In genomic region chr11:117426297-117426685, GRCh38 we compare ENCODE assay signal across 8 cellular contexts.
A peak's percentile ranks its signal among the peaks of the same experiment; 100 is the strongest.
DNase-seq lines count a peak whose midpoint lies in the region; ATAC-seq and TF ChIP-seq lines count a peak whose summit lies in the region.

No MANE protein-coding gene starts in this region.

- DNase-seq in CD14-positive monocyte (ENCODE audit: low spot score) (peak; percentile 60), HFF-Myc (ENCODE audit: extremely low read depth, low read depth) (peak; percentile 7), PC-3 (peak; percentile 84), fibroblast of pulmonary artery (ENCODE audit: low read depth) (peak; percentile 59), neural progenitor cell (ENCODE audit: low spot score) (peak; percentile 92)
- DNase-seq in activated T-cell treated with anti-CD3 and anti-CD28 coated beads, Interleukin-2, amount 50 U/mL, for 72 hours, result peak; percentile 75 to 81
- peak; percentile 69 to 74 for DNase-seq in stimulated activated naive CD8-positive, alpha-beta T cell treated with anti-CD3 and anti-CD28 coated beads, Interleukin-15, amount 100 ng/mL, for 72 hours

- no peaks in the 10 kb centered on the region for H3K4me1 ChIP-seq in PC-3 (ENCODE audit: insufficient read depth, low read length)
- H3K4me1 ChIP-seq in neural progenitor cell, result peaks cover 13% of the 10 kb centered on the region

- CTCF ChIA-PET in PC-3 (lab: Charles Lee), result interaction anchor here (0.5 to 1.2 kb wide), 16 partner anchors 24 to 627 kb away, joined by 3 to 14 read pairs (median 4); no protein-coding TSS in a partner anchor

- H3K27me3 ChIP-seq in PC-3 (ENCODE audit: low read length) (peaks cover 43% of the 10 kb centered on the region), neural progenitor cell (peaks cover 19% of the 10 kb centered on the region)

- H3K9me2 ChIP-seq in PC-3 (replicated peaks; ENCODE audit: low read length), result no peaks in the 10 kb centered on the region

- no peaks in the 10 kb centered on the region for H3K9me3 Mint-ChIP-seq in CD14-positive monocyte
- H3K9me3 Mint-ChIP-seq in activated T-cell treated with anti-CD3 and anti-CD28 coated beads, Interleukin-2, amount 50 U/mL, for 72 hours, result no peaks in the 10 kb centered on the region
- H3K9me3 Mint-ChIP-seq in neural progenitor cell, result no peaks in the 10 kb centered on the region
- H3K9me3 Mint-ChIP-seq in stimulated activated naive CD8-positive, alpha-beta T cell treated with anti-CD3 and anti-CD28 coated beads, Interleukin-15, amount 100 ng/mL, for 72 hours, result no peaks in the 10 kb centered on the region

- POLR2A ChIA-PET in PC-3 (lab: Charles Lee; ENCODE audit: unreplicated experiment), result no interaction called here

- ATAC-seq in PC-3 (peak; percentile 75), GM19397 (IDR thresholded peaks at IDR 0.05; ENCODE audit: unreplicated experiment) (no peak)
- peak; percentile 52 to 62 for ATAC-seq in activated T-cell treated with anti-CD3 and anti-CD28 coated beads, Interleukin-2, amount 50 U/mL, for 72 hours (replicated peaks in 1 of 2)
- peak; percentile 46 for ATAC-seq in stimulated activated naive CD8-positive, alpha-beta T cell treated with anti-CD3 and anti-CD28 coated beads, Interleukin-15, amount 100 ng/mL, for 72 hours

- H3K4me2 ChIP-seq in PC-3 (ENCODE audit: low read length) (peak overlapping the region; percentile 23; the same call in 1 of the 2 replicates), neural progenitor cell (peak overlapping the region; percentile 37)

- H4K20me1 ChIP-seq in PC-3 (ENCODE audit: low read length) (no peaks in the 10 kb centered on the region), neural progenitor cell (ENCODE audit: low read depth) (peaks cover 11% of the 10 kb centered on the region)

- H3K4me3 ChIP-seq in HFF-Myc (replicated peaks; ENCODE audit: low read depth, low read length) (no peak overlapping the region), PC-3 (ENCODE audit: low read length) (no peak overlapping the region), fibroblast of pulmonary artery (replicated peaks; ENCODE audit: low read depth, low read length) (no peak overlapping the region), neural progenitor cell (no peak overlapping the region)

- H2AFZ ChIP-seq in PC-3 (ENCODE audit: low read length) (0 out of 2 replicates have a peak overlapping the region, but pooled peaks have one; percentile 14), neural progenitor cell (replicated peaks) (no peak overlapping the region)

- H3K4me3 Mint-ChIP-seq in CD14-positive monocyte, result no peak overlapping the region
- no peak overlapping the region for H3K4me3 Mint-ChIP-seq in activated T-cell treated with anti-CD3 and anti-CD28 coated beads, Interleukin-2, amount 50 U/mL, for 72 hours
- peak overlapping the region; percentile 11 for H3K4me3 Mint-ChIP-seq in neural progenitor cell
- no peak overlapping the region for H3K4me3 Mint-ChIP-seq in stimulated activated naive CD8-positive, alpha-beta T cell treated with anti-CD3 and anti-CD28 coated beads, Interleukin-15, amount 100 ng/mL, for 72 hours

- H3K79me2 ChIP-seq in PC-3 (ENCODE audit: low read length) (no peaks in the 10 kb centered on the region), neural progenitor cell (ENCODE audit: low read depth) (no peaks in the 10 kb centered on the region)

- no peaks in the 10 kb centered on the region for H3K36me3 Mint-ChIP-seq in CD14-positive monocyte
- H3K36me3 Mint-ChIP-seq in activated T-cell treated with anti-CD3 and anti-CD28 coated beads, Interleukin-2, amount 50 U/mL, for 72 hours (ENCODE audit: insufficient read depth in 2 of 2), result no peaks in the 10 kb centered on the region
- H3K36me3 Mint-ChIP-seq in neural progenitor cell, result no peaks in the 10 kb centered on the region

- H3K9ac ChIP-seq in PC-3 (ENCODE audit: low read length) (no peak overlapping the region), neural progenitor cell (no peak overlapping the region)

- H3K27ac Mint-ChIP-seq in CD14-positive monocyte (no peak overlapping the region), neural progenitor cell (no peak overlapping the region)
- H3K27ac Mint-ChIP-seq in activated T-cell treated with anti-CD3 and anti-CD28 coated beads, Interleukin-2, amount 50 U/mL, for 72 hours, result no peak overlapping the region
- no peak overlapping the region for H3K27ac Mint-ChIP-seq in stimulated activated naive CD8-positive, alpha-beta T cell treated with anti-CD3 and anti-CD28 coated beads, Interleukin-15, amount 100 ng/mL, for 72 hours

- H3K4me1 Mint-ChIP-seq in CD14-positive monocyte (peaks cover 1% of the 10 kb centered on the region), neural progenitor cell (peaks cover 49% of the 10 kb centered on the region)
- no peaks in the 10 kb centered on the region for H3K4me1 Mint-ChIP-seq in activated T-cell treated with anti-CD3 and anti-CD28 coated beads, Interleukin-2, amount 50 U/mL, for 72 hours (ENCODE audit: low read depth)
- peaks cover 4% of the 10 kb centered on the region for H3K4me1 Mint-ChIP-seq in stimulated activated naive CD8-positive, alpha-beta T cell treated with anti-CD3 and anti-CD28 coated beads, Interleukin-15, amount 100 ng/mL, for 72 hours

- no TSS peak for BruUV-seq in PC-3 (replicated peaks; lab: Mats Ljungman, UMichigan)

- H3K36me3 ChIP-seq in PC-3 (ENCODE audit: low read depth, low read length), result no peaks in the 10 kb centered on the region
- H3K36me3 ChIP-seq in neural progenitor cell, result no peaks in the 10 kb centered on the region

- intact Hi-C loops in CD14-positive monocyte (cut with micrococcal nuclease) (loop anchor here (5.0 to 10.0 kb wide), 4 partner anchors 371 to 529 kb away; partner anchors contain the start of gene DSCAML1 (in 1 of the 2)), PC-3 (cut with micrococcal nuclease) (loop anchor here (2.0 to 5.0 kb wide), 3 partner anchors 391 to 627 kb away; no protein-coding TSS in a partner anchor)

- TF ChIP-seq CTCF in CD14-positive monocyte (IDR thresholded peaks at IDR 0.05) (peak; percentile 96), HFF-Myc (IDR thresholded peaks at IDR 0.05; ENCODE audit: low read depth, low read length, missing control alignments) (peak; percentile 99), PC-3 (conservative IDR thresholded peaks at IDR 0.05; ENCODE audit: low read depth, low read length) (peak; percentile 98), fibroblast of pulmonary artery (IDR thresholded peaks at IDR 0.05; ENCODE audit: low read length, missing control alignments) (no peak), neural progenitor cell (IDR thresholded peaks at IDR 0.05) (peak; percentile 96)

- H3K27me3 Mint-ChIP-seq in CD14-positive monocyte (ENCODE audit: low read depth in 3 of 3) (peaks cover 3 to 14% (median 5%) of the 10 kb centered on the region in 3 donors), neural progenitor cell (ENCODE audit: insufficient read depth, low read depth) (peaks cover 11% of the 10 kb centered on the region)
- no peaks in the 10 kb centered on the region for H3K27me3 Mint-ChIP-seq in activated T-cell treated with anti-CD3 and anti-CD28 coated beads, Interleukin-2, amount 50 U/mL, for 72 hours (ENCODE audit: low read depth)
- H3K27me3 Mint-ChIP-seq in stimulated activated naive CD8-positive, alpha-beta T cell treated with anti-CD3 and anti-CD28 coated beads, Interleukin-15, amount 100 ng/mL, for 72 hours, result peaks cover 8% of the 10 kb centered on the region

- H3K27ac ChIP-seq in PC-3 (ENCODE audit: low read length) (no peak overlapping the region), neural progenitor cell (no peak overlapping the region)

- H3K9me3 ChIP-seq in PC-3 (ENCODE audit: low read length), result no peaks in the 10 kb centered on the region
- H3K9me3 ChIP-seq in neural progenitor cell (ENCODE audit: low read depth), result no peaks in the 10 kb centered on the region

- H3F3A ChIP-seq in PC-3 (ENCODE audit: low read length, unreplicated experiment) (no peaks in the 10 kb centered on the region), neural progenitor cell (ENCODE audit: low read depth) (peaks cover 2% of the 10 kb centered on the region)

Comparison
In these comparisons a context has a peak if more than half of its experiments do, and no peak if none do; other contexts are left out.
1. DNase-seq: peak in every context shown above with its lines; median percentile 92 in neural progenitor cell; 84 in PC-3; 78 in activated T-cell treated with anti-CD3 and anti-CD28 coated beads, Interleukin-2, amount 50 U/mL, for 72 hours; 72 in stimulated activated naive CD8-positive, alpha-beta T cell treated with anti-CD3 and anti-CD28 coated beads, Interleukin-15, amount 100 ng/mL, for 72 hours; 60 in CD14-positive monocyte; 59 in fibroblast of pulmonary artery; 7 in HFF-Myc.